ENCODE assay signal across 23 cellular contexts in genomic region chr2:185433824-185434223, GRCh38.
DNase-seq lines count a peak whose midpoint lies in the region; ATAC-seq, FAIRE-seq and TF ChIP-seq lines count a peak whose summit lies in the region.
"Had no signal": no experiment of that assay in that cellular context is flagged by ENCODE, and none has a peak within 500 bp of the region (broad histone marks: within the 10 kb centered on the region; RNA-seq: fewer than 3 reads in every experiment).

No MANE protein-coding gene starts in this region.

- no peak overlapping the region for H2AFZ ChIP-seq in keratinocyte (ENCODE audit: control insufficient read depth, low read length)

- H3K27ac Mint-ChIP-seq in T-cell = no peak overlapping the region
- H3K27ac Mint-ChIP-seq: activated CD4-positive, alpha-beta T cell treated with anti-CD3 and anti-CD28 coated beads, Interleukin-2, amount 10 ng/mL, durations not matched to agents 24 days and 14 days; CD4-positive, alpha-beta memory T cell; effector memory CD8-positive, alpha-beta T cell; stimulated activated memory B cell treated with anti-CD40 and anti-IgM and Interleukin-4, amounts not matched to agents 10 μg/mL and 1 μg/mL and 100 μg/mL, for 72 hours had no signal

- peaks cover 18% of the 10 kb centered on the region for H3K4me1 ChIP-seq in keratinocyte (ENCODE audit: control insufficient read depth, extremely low read depth, insufficient read depth, low read length)
- H3K4me1 ChIP-seq: heart right ventricle had no signal

- H3K4me1 Mint-ChIP-seq in T-cell = no peaks in the 10 kb centered on the region
- H3K4me1 Mint-ChIP-seq: activated CD4-positive, alpha-beta T cell treated with anti-CD3 and anti-CD28 coated beads, Interleukin-2, amount 10 ng/mL, durations not matched to agents 24 days and 14 days; CD4-positive, alpha-beta memory T cell; stimulated activated memory B cell treated with anti-CD40 and anti-IgM and Interleukin-4, amounts not matched to agents 10 μg/mL and 1 μg/mL and 100 μg/mL, for 72 hours had no signal

- H3K36me3 Mint-ChIP-seq in T-cell = no peaks in the 10 kb centered on the region
- H3K36me3 Mint-ChIP-seq: CD4-positive, alpha-beta memory T cell; stimulated activated memory B cell treated with anti-CD40 and anti-IgM and Interleukin-4, amounts not matched to agents 10 μg/mL and 1 μg/mL and 100 μg/mL, for 72 hours had no signal

- H4K20me1 ChIP-seq in keratinocyte (ENCODE audit: control insufficient read depth, extremely low read depth, insufficient read depth, low read length) = no peaks in the 10 kb centered on the region

- dilution Hi-C loops in keratinocyte (cut with MboI; ENCODE audit: extremely low pct_ligation_motif_present, low sequenced_read_pairs) = no loop called here

- peaks cover 35% of the 10 kb centered on the region for H3K79me2 ChIP-seq in keratinocyte (ENCODE audit: control insufficient read depth, insufficient read depth, low read length)

- H3K27me3 Mint-ChIP-seq in T-cell = no peaks in the 10 kb centered on the region
- H3K27me3 Mint-ChIP-seq: activated CD4-positive, alpha-beta T cell treated with anti-CD3 and anti-CD28 coated beads, Interleukin-2, amount 10 ng/mL, durations not matched to agents 24 days and 14 days; CD4-positive, alpha-beta memory T cell; effector memory CD8-positive, alpha-beta T cell; stimulated activated memory B cell treated with anti-CD40 and anti-IgM and Interleukin-4, amounts not matched to agents 10 μg/mL and 1 μg/mL and 100 μg/mL, for 72 hours had no signal

- no peak for DNase-seq in H54 (ENCODE audit: insufficient read length, low spot score)
- peak; percentile 27 for DNase-seq in OCI-M1 (lab: John Stamatoyannopoulos, UW)
- DNase-seq in astrocyte of the hippocampus (ENCODE audit: low read depth, low spot score) = peak; percentile 64
- DNase-seq in keratinocyte (ENCODE audit: low read depth, low spot score) = peak; percentile 50
- no peak for DNase-seq in T-cell
- DNase-seq in NCI-H526 (lab: John Stamatoyannopoulos, UW) = no peak
- DNase-seq in SKM-1 (lab: John Stamatoyannopoulos, UW; ENCODE audit: unreplicated experiment) = no peak
- DNase-seq: activated CD4-positive, alpha-beta T cell treated with anti-CD3 and anti-CD28 coated beads, Interleukin-2, amount 10 ng/mL, durations not matched to agents 24 days and 14 days; activated effector memory CD4-positive, alpha-beta T cell treated with Interleukin-2 at 50 U/mL for 16 hours; CD4-positive, alpha-beta memory T cell; cerebellar nuclear complex; DMS79; effector memory CD8-positive, alpha-beta T cell; heart right ventricle; NCI-H1436 treated with DMSO at 0.1 percent for 48 hours; NCI-H774; occipital lobe; right cardiac atrium had no signal

- ATAC-seq in T-cell (replicated peaks in 1 of 4) (no peak), HG03039 (IDR thresholded peaks at IDR 0.05; ENCODE audit: unreplicated experiment) (no peak)
- ATAC-seq: effector memory CD8-positive, alpha-beta T cell; heart right ventricle; Panc1; right cardiac atrium; stimulated activated memory B cell treated with anti-CD40 and anti-IgM and Interleukin-4, amounts not matched to agents 10 μg/mL and 1 μg/mL and 100 μg/mL, for 72 hours had no signal

- CTCF ChIA-PET in T-cell (lab: Charles Lee) = no interaction called here

- H3K9ac ChIP-seq in keratinocyte (ENCODE audit: control insufficient read depth, extremely low read depth, insufficient read depth, low read length) = peak overlapping the region; percentile 6

- no peaks in the 10 kb centered on the region for H3K9me1 ChIP-seq in keratinocyte (ENCODE audit: control insufficient read depth, extremely low read depth, insufficient read depth, low read length)

- H3K4me2 ChIP-seq in keratinocyte (ENCODE audit: control insufficient read depth, extremely low read depth, insufficient read depth, low read depth, low read length) = peak overlapping the region; percentile 60

- FAIRE-seq in H54 (lab: Jason Lieb, UNC) = peak; percentile 11
- FAIRE-seq in keratinocyte (lab: Jason Lieb, UNC) = peak; percentile 73
- FAIRE-seq: islet of Langerhans had no signal

- POLR2A ChIA-PET in T-cell (lab: Charles Lee) = no interaction called here

- peak overlapping the region; percentile 43 for H3K27ac ChIP-seq in keratinocyte (ENCODE audit: control insufficient read depth, insufficient read depth, low read length)
- H3K27ac ChIP-seq: heart right ventricle had no signal

- H3K4me3 Mint-ChIP-seq in T-cell = no peak overlapping the region
- H3K4me3 Mint-ChIP-seq: activated CD4-positive, alpha-beta T cell treated with anti-CD3 and anti-CD28 coated beads, Interleukin-2, amount 10 ng/mL, durations not matched to agents 24 days and 14 days; CD4-positive, alpha-beta memory T cell; effector memory CD8-positive, alpha-beta T cell; stimulated activated memory B cell treated with anti-CD40 and anti-IgM and Interleukin-4, amounts not matched to agents 10 μg/mL and 1 μg/mL and 100 μg/mL, for 72 hours had no signal

- no peaks in the 10 kb centered on the region for H3K27me3 ChIP-seq in keratinocyte (ENCODE audit: control insufficient read depth, extremely low read depth, insufficient read depth, low read length)
- H3K27me3 ChIP-seq: heart right ventricle had no signal

- H3K9me3 ChIP-seq in keratinocyte (ENCODE audit: control insufficient read depth, low read depth, low read length) = no peaks in the 10 kb centered on the region

- H3K4me3 ChIP-seq in keratinocyte (ENCODE audit: control insufficient read depth in 2 of 3, extremely low read depth in 1 of 3, insufficient read depth in 2 of 3, low read depth in 1 of 3, low read length in 3 of 3) = peak overlapping the region; percentile 33 to 77 (median 72)
- H3K4me3 ChIP-seq: heart right ventricle, lung had no signal

- no peak for TF ChIP-seq POLR2A in H54 (IDR thresholded peaks at IDR 0.05; ENCODE audit: low read depth, low read length)

- TF ChIP-seq CTCF in keratinocyte (optimal IDR thresholded peaks at IDR 0.05 in 1 of 3, IDR thresholded peaks at IDR 0.05 in 1 of 3, conservative IDR thresholded peaks at IDR 0.05 in 1 of 3; ENCODE audit: extremely low read depth in 1 of 3, insufficient read depth in 2 of 3, low read length in 3 of 3) = no peak

- H3K9me3 Mint-ChIP-seq in T-cell = peaks cover 0 to 13% (median 2%) of the 10 kb centered on the region in 3 donors
- H3K9me3 Mint-ChIP-seq: activated CD4-positive, alpha-beta T cell treated with anti-CD3 and anti-CD28 coated beads, Interleukin-2, amount 10 ng/mL, durations not matched to agents 24 days and 14 days; stimulated activated memory B cell treated with anti-CD40 and anti-IgM and Interleukin-4, amounts not matched to agents 10 μg/mL and 1 μg/mL and 100 μg/mL, for 72 hours had no signal

- no peaks in the 10 kb centered on the region for H3K36me3 ChIP-seq in keratinocyte (ENCODE audit: control insufficient read depth in 2 of 2, extremely low read depth in 1 of 2, insufficient read depth in 2 of 2, low read length in 2 of 2)
- H3K36me3 ChIP-seq: heart right ventricle had no signal

Comparison
In these comparisons a context has a peak if more than half of its experiments do, and no peak if none do; other contexts are left out.
1. DNase-seq: peak in OCI-M1 (single experiment), astrocyte of the hippocampus (single experiment) and keratinocyte (single experiment); none in H54 (single experiment), T-cell (0 of 34), NCI-H526 (0 of 2) and SKM-1 (single experiment).